ENCODE assay signal across 18 cellular contexts in the genomic region with DNA sequence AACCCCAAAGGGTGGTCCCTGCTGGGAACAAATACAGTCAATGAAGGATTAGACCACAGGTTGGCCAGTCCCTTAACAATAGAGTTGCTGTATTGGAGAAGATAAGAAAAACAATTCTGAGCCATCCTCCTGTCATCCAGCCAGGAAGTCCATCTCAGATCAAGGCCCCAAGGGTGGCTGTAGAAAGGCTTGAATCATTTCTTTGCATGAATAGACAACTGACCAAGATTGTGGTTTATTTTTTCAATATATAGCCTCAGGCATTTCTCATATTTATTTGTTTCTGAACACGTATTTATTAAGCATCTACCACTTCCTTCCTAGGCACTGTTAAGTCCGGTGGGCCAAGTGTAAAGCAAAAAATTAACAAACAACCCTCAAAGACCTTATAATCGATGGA.
"Had no signal": no experiment of that assay in that cellular context is flagged by ENCODE, and none has a peak within 500 bp of the region (broad histone marks: within the 10 kb centered on the region; RNA-seq: fewer than 3 reads in every experiment).

No MANE protein-coding gene starts in this region.

- H3K4me2 ChIP-seq: hepatocyte had no signal

- H3K27ac ChIP-seq: esophagus muscularis mucosa, hepatocyte, spleen, tibial artery, upper lobe of left lung, uterus had no signal

- H3K36me3 Mint-ChIP-seq: natural killer cell; stimulated activated memory B cell treated with anti-CD40 and anti-IgM and Interleukin-4, amounts not matched to agents 10 μg/mL and 1 μg/mL and 100 μg/mL, for 72 hours had no signal

- H3K9me3 Mint-ChIP-seq: dendritic cell treated with granulocyte-macrophage colony-stimulating factor and Interleukin-4, amounts not matched to agents 40 ng/mL and 50 ng/mL, for 4 days; effector memory CD8-positive, alpha-beta T cell; natural killer cell; stimulated activated memory B cell treated with anti-CD40 and anti-IgM and Interleukin-4, amounts not matched to agents 10 μg/mL and 1 μg/mL and 100 μg/mL, for 72 hours; stimulated activated naive CD8-positive, alpha-beta T cell treated with anti-CD3 and anti-CD28 coated beads, Interleukin-15, Interleukin-2, amounts not matched to agents 100 ng/mL and 50 ng/mL, for 24 hours had no signal

- H3K9me3 ChIP-seq: esophagus muscularis mucosa, spleen, tibial artery, upper lobe of left lung, uterus had no signal

- FAIRE-seq: colon had no signal

- H3K4me3 Mint-ChIP-seq: dendritic cell treated with granulocyte-macrophage colony-stimulating factor and Interleukin-4, amounts not matched to agents 40 ng/mL and 50 ng/mL, for 4 days; effector memory CD8-positive, alpha-beta T cell; natural killer cell; neural crest cell; stimulated activated memory B cell treated with anti-CD40 and anti-IgM and Interleukin-4, amounts not matched to agents 10 μg/mL and 1 μg/mL and 100 μg/mL, for 72 hours; stimulated activated naive CD8-positive, alpha-beta T cell treated with anti-CD3 and anti-CD28 coated beads, Interleukin-15, Interleukin-2, amounts not matched to agents 100 ng/mL and 50 ng/mL, for 24 hours had no signal

- DNase-seq: effector memory CD8-positive, alpha-beta T cell; head of caudate nucleus; natural killer cell; posterior cingulate gyrus; spleen; stimulated activated CD4-positive, alpha-beta T cell treated with anti-CD3 and anti-CD28 coated beads, Interleukin-15, amount 100 ng/mL, for 24 hours; stimulated activated CD4-positive, alpha-beta T cell treated with anti-CD3 and anti-CD28 coated beads, Interleukin-1b, Interleukin-23, amount 100 ng/mL, for 48 hours; stimulated activated CD4-positive, alpha-beta T cell treated with anti-CD3 and anti-CD28 coated beads, Interleukin-4, amount 100 ng/mL, for 24 hours; tibial artery; upper lobe of left lung; uterus had no signal

- H2AFZ ChIP-seq: hepatocyte had no signal

- H3K4me1 Mint-ChIP-seq: natural killer cell; stimulated activated memory B cell treated with anti-CD40 and anti-IgM and Interleukin-4, amounts not matched to agents 10 μg/mL and 1 μg/mL and 100 μg/mL, for 72 hours had no signal

- H3K4me3 ChIP-seq: esophagus muscularis mucosa, hepatocyte, spleen, tibial artery, upper lobe of left lung, uterus had no signal

- H3K27me3 Mint-ChIP-seq: dendritic cell treated with granulocyte-macrophage colony-stimulating factor and Interleukin-4, amounts not matched to agents 40 ng/mL and 50 ng/mL, for 4 days had no signal

- H3K4me1 ChIP-seq: esophagus muscularis mucosa, spleen, tibial artery, upper lobe of left lung, uterus had no signal

- H3K36me3 ChIP-seq: esophagus muscularis mucosa, spleen, tibial artery, upper lobe of left lung, uterus had no signal

- H3K27me3 ChIP-seq: esophagus muscularis mucosa, hepatocyte, spleen, tibial artery, upper lobe of left lung, uterus had no signal

- H3K79me2 ChIP-seq: hepatocyte had no signal

- H3K27ac Mint-ChIP-seq: dendritic cell treated with granulocyte-macrophage colony-stimulating factor and Interleukin-4, amounts not matched to agents 40 ng/mL and 50 ng/mL, for 4 days; effector memory CD8-positive, alpha-beta T cell; natural killer cell; stimulated activated memory B cell treated with anti-CD40 and anti-IgM and Interleukin-4, amounts not matched to agents 10 μg/mL and 1 μg/mL and 100 μg/mL, for 72 hours; stimulated activated naive CD8-positive, alpha-beta T cell treated with anti-CD3 and anti-CD28 coated beads, Interleukin-15, Interleukin-2, amounts not matched to agents 100 ng/mL and 50 ng/mL, for 24 hours had no signal
